16 cellular contexts compared by ENCODE assay signal in genomic region chr9:138103824-138104206, GRCh38.
"Had no signal": no experiment of that assay in that cellular context is flagged by ENCODE, and none has a peak within 500 bp of the region (broad histone marks: within the 10 kb centered on the region; RNA-seq: fewer than 3 reads in every experiment).

No MANE protein-coding gene starts in this region.

- H3K4me1 ChIP-seq: gastroesophageal sphincter, right lobe of liver, testis had no signal

- H3K36me3 ChIP-seq: cardiac muscle cell, gastroesophageal sphincter, neutrophil, right lobe of liver had no signal

- H3K4me3 Mint-ChIP-seq: activated naive CD4-positive, alpha-beta T cell treated with anti-CD3 and anti-CD28 coated beads, Interleukin-2, amount 10 ng/mL, durations not matched to agents 7 days and 5 days; activated T-helper 1 cell treated with anti-CD3 and anti-CD28 coated beads, Interleukin-12 subunit alpha, Interleukin-12 subunit beta, Interleukin-2, Interleukin-4 antibody, amounts not matched to agents 30 ng/mL and 10 ng/mL and 1 ng/mL, durations not matched to agents 14 hours and 24 hours and 36 hours; mesothelial cell of epicardium had no signal

- H3K4me1 Mint-ChIP-seq: activated naive CD4-positive, alpha-beta T cell treated with anti-CD3 and anti-CD28 coated beads, Interleukin-2, amount 10 ng/mL, durations not matched to agents 7 days and 5 days had no signal

- H3K27ac ChIP-seq: cardiac muscle cell, epithelial cell of prostate, gastroesophageal sphincter, neutrophil, right lobe of liver, testis had no signal

- H3K4me3 ChIP-seq: cardiac muscle cell, gastroesophageal sphincter, right lobe of liver, testis had no signal

- H3K27ac Mint-ChIP-seq: activated naive CD4-positive, alpha-beta T cell treated with anti-CD3 and anti-CD28 coated beads, Interleukin-2, amount 10 ng/mL, durations not matched to agents 7 days and 5 days; activated T-helper 1 cell treated with anti-CD3 and anti-CD28 coated beads, Interleukin-12 subunit alpha, Interleukin-12 subunit beta, Interleukin-2, Interleukin-4 antibody, amounts not matched to agents 30 ng/mL and 10 ng/mL and 1 ng/mL, durations not matched to agents 14 hours and 24 hours and 36 hours; mesothelial cell of epicardium; progenitor cell of endocrine pancreas had no signal

- H3K27me3 ChIP-seq: cardiac muscle cell, neutrophil, right lobe of liver, testis had no signal

- H3K36me3 Mint-ChIP-seq: activated naive CD4-positive, alpha-beta T cell treated with anti-CD3 and anti-CD28 coated beads, Interleukin-2, amount 10 ng/mL, durations not matched to agents 7 days and 5 days; mesothelial cell of epicardium had no signal

- H3K9me3 ChIP-seq: gastroesophageal sphincter, neutrophil, right lobe of liver, testis had no signal

- DNase-seq: activated CD4-positive, alpha-beta T cell treated with anti-CD3 and anti-CD28 coated beads, Interleukin-2, amount 50 U/mL, for 48 hours; activated naive CD4-positive, alpha-beta T cell treated with anti-CD3 and anti-CD28 coated beads, Interleukin-2, amount 10 ng/mL, durations not matched to agents 7 days and 5 days; effector CD8-positive, alpha-beta T cell; stimulated activated CD4-positive, alpha-beta T cell treated with anti-CD3 and anti-CD28 coated beads, Interleukin-12 subunit alpha, Interleukin-12 subunit beta, amount 100 ng/mL, for 4 hours; stimulated activated CD4-positive, alpha-beta T cell treated with anti-CD3 and anti-CD28 coated beads, Interleukin-2, amount 100 ng/mL, for 48 hours; stimulated activated naive CD8-positive, alpha-beta T cell treated with anti-CD3 and anti-CD28 coated beads, Interleukin-15, Interleukin-2, amounts not matched to agents 100 U/mL and 50 U/mL, for 24 hours had no signal

- H3K27me3 Mint-ChIP-seq: activated naive CD4-positive, alpha-beta T cell treated with anti-CD3 and anti-CD28 coated beads, Interleukin-2, amount 10 ng/mL, durations not matched to agents 7 days and 5 days; progenitor cell of endocrine pancreas had no signal

- FAIRE-seq: colon had no signal

- H3K9me3 Mint-ChIP-seq: activated naive CD4-positive, alpha-beta T cell treated with anti-CD3 and anti-CD28 coated beads, Interleukin-2, amount 10 ng/mL, durations not matched to agents 7 days and 5 days; activated T-helper 1 cell treated with anti-CD3 and anti-CD28 coated beads, Interleukin-12 subunit alpha, Interleukin-12 subunit beta, Interleukin-2, Interleukin-4 antibody, amounts not matched to agents 30 ng/mL and 10 ng/mL and 1 ng/mL, durations not matched to agents 14 hours and 24 hours and 36 hours had no signal
